14 cellular contexts compared by ENCODE assay signal in genomic region chr13:75195479-75196111, GRCh38.
DNase-seq lines count a peak whose midpoint lies in the region; ATAC-seq lines count a peak whose summit lies in the region.
"Had no signal": no experiment of that assay in that cellular context is flagged by ENCODE, and none has a peak within 500 bp of the region (broad histone marks: within the 10 kb centered on the region; RNA-seq: fewer than 3 reads in every experiment).

No MANE protein-coding gene starts in this region.

- DNase-seq in H7 (peak; percentile 16), cerebellum (ENCODE audit: low spot score) (peak; percentile 7), right cardiac atrium (peak in 2 of 3 donors; percentile 23 to 62), putamen (ENCODE audit: low spot score) (peak; percentile 1), NCI-H2029 (lab: John Stamatoyannopoulos, UW) (no peak), AG20443 (ENCODE audit: low spot score) (no peak)
- no peak for DNase-seq in stimulated activated naive CD4-positive, alpha-beta T cell treated with Interleukin-2 at 50 U/mL for 16 hours (lab: John Stamatoyannopoulos, UW)
- DNase-seq: activated CD8-positive, alpha-beta T cell treated with anti-CD3 and anti-CD28 coated beads, Interleukin-2, amount 10 ng/mL, durations not matched to agents 7 days and 5 days; immature natural killer cell; SJCRH30 had no signal

- H3K36me3 ChIP-seq in H7 (replicated peaks; ENCODE audit: control insufficient read depth, insufficient read depth, low read length): no peaks in the 10 kb centered on the region
- H3K36me3 ChIP-seq: esophagus muscularis mucosa, HAP-1, SJCRH30, suprapubic skin had no signal

- H3K4me3 ChIP-seq in H7 (ENCODE audit: insufficient read depth, low read depth, low read length) (no peak overlapping the region), right cardiac atrium (ENCODE audit: low read length) (no peak overlapping the region)
- H3K4me3 ChIP-seq: esophagus muscularis mucosa, HAP-1, SJCRH30, suprapubic skin had no signal

- intact Hi-C loops in right cardiac atrium (cut with DNase I): no loop called here

- WGBS in right cardiac atrium: 57% methylated on average over 5 of the region's 5 CpGs

- ATAC-seq in right cardiac atrium (peak; percentile 30 to 58), GM19467 (IDR thresholded peaks at IDR 0.05; ENCODE audit: unreplicated experiment) (no peak)
- ATAC-seq: activated CD8-positive, alpha-beta T cell treated with anti-CD3 and anti-CD28 coated beads, Interleukin-2, amount 10 ng/mL, durations not matched to agents 7 days and 5 days had no signal

- H3K27me3 ChIP-seq in H7 (ENCODE audit: control insufficient read depth, insufficient read depth, low read length) (no peaks in the 10 kb centered on the region), right cardiac atrium (ENCODE audit: control insufficient read depth, insufficient read depth) (no peaks in the 10 kb centered on the region)
- H3K27me3 ChIP-seq: esophagus muscularis mucosa, SJCRH30, suprapubic skin had no signal

- peaks cover 5% of the 10 kb centered on the region for H3K4me1 ChIP-seq in right cardiac atrium (ENCODE audit: control insufficient read depth, insufficient read depth, low read length)
- H3K4me1 ChIP-seq: HAP-1, SJCRH30, suprapubic skin had no signal

- H3K9me3 ChIP-seq in right cardiac atrium (ENCODE audit: control insufficient read depth, low read length): no peaks in the 10 kb centered on the region
- H3K9me3 ChIP-seq: esophagus muscularis mucosa, HAP-1, SJCRH30, suprapubic skin had no signal

- H3K27ac ChIP-seq in right cardiac atrium (ENCODE audit: low read length): peak overlapping the region; percentile 60
- H3K27ac ChIP-seq: SJCRH30, suprapubic skin had no signal

Comparison
In these comparisons a context has a peak if more than half of its experiments do, and no peak if none do; other contexts are left out.
1. DNase-seq: peak in H7 (single experiment), cerebellum (single experiment), right cardiac atrium (2 of 3) and putamen (single experiment); none in stimulated activated naive CD4-positive, alpha-beta T cell treated with Interleukin-2 at 50 U/mL for 16 hours (single experiment), NCI-H2029 (single experiment) and AG20443 (single experiment).